In the genomic region with DNA sequence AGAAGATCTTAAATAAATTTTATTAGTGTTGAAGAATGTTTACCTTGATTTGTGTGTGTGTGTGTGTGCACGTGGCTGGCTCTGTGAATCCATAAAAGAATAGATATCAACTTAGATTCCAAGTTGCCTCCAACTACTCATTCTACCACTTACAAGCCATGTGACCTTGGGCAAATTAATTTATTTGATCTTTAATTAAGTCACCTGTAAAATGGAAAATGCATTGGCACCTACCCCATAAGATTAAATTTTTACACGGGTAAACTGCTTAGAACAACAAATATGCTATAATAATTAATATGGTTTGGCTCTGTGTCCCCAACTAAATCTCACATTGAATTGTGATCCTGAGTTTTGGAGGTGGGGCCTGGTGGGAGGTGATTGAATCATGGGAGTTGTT, we compare ENCODE assay signal across 30 cellular contexts.
DNase-seq lines count a peak whose midpoint lies in the region; ATAC-seq and TF ChIP-seq lines count a peak whose summit lies in the region.
"Had no signal": no experiment of that assay in that cellular context is flagged by ENCODE, and none has a peak within 500 bp of the region (broad histone marks: within the 10 kb centered on the region; RNA-seq: fewer than 3 reads in every experiment).

No MANE protein-coding gene starts in this region.

- H3K27ac ChIP-seq in 22Rv1 (peak overlapping the region; percentile 39), VCaP (peak overlapping the region; percentile 36; the same call in 1 of the 2 replicates), PC-3 (ENCODE audit: low read length) (no peak overlapping the region)
- H3K27ac ChIP-seq: A549; BLaER1; BLaER1 treated with 17β-estradiol and CSF1 and Interleukin-3, amounts not matched to agents 10 nM and 100 nM; C4-2B had no signal

- no peaks in the 10 kb centered on the region for H3K36me3 ChIP-seq in PC-3 (ENCODE audit: low read depth, low read length)
- H3K36me3 ChIP-seq: BE2C; BLaER1; BLaER1 treated with 17β-estradiol and CSF1 and Interleukin-3, amounts not matched to agents 10 nM and 100 nM had no signal

- no peak overlapping the region for H3K4me3 ChIP-seq in LNCaP clone FGC (ENCODE audit: low read depth, low read length)
- no peak overlapping the region for H3K4me3 ChIP-seq in PC-3 (ENCODE audit: low read length)
- H3K4me3 ChIP-seq: A549; BLaER1; BLaER1 treated with 17β-estradiol and CSF1 and Interleukin-3, amounts not matched to agents 10 nM and 100 nM had no signal

- H3F3A ChIP-seq in PC-3 (ENCODE audit: low read length, unreplicated experiment) = no peaks in the 10 kb centered on the region

- POLR2A ChIA-PET in PC-3 (lab: Charles Lee; ENCODE audit: unreplicated experiment) = no interaction called here

- DNase-seq in LNCaP clone FGC (ENCODE audit: low read depth) (peak; percentile 97), PC-3 (no peak)
- DNase-seq: 8988T; ACHN; AML-193; BE2C; C1 segment of cervical spinal cord; Caco-2; Calu3; CD4-positive, alpha-beta memory T cell; CD4-positive, alpha-beta T cell; CD4-positive, CD25-positive, alpha-beta regulatory T cell; CD8-positive, alpha-beta memory T cell; CD8-positive, alpha-beta T cell; COR-L47; DMS 273 treated with DMSO at 0.1 percent for 48 hours; DMS153; DMS53; DMS79; DMS79 treated with DMSO at 0.1 percent for 48 hours; DND-41; EL had no signal

- no peak overlapping the region for H2AFZ ChIP-seq in PC-3 (ENCODE audit: low read length)

- H4K20me1 ChIP-seq in PC-3 (ENCODE audit: low read length) = no peaks in the 10 kb centered on the region
- H4K20me1 ChIP-seq: BLaER1; BLaER1 treated with 17β-estradiol and CSF1 and Interleukin-3, amounts not matched to agents 10 nM and 100 nM had no signal

- TF ChIP-seq CTCF in 22Rv1 (IDR thresholded peaks at IDR 0.05) (no peak), LNCaP clone FGC (IDR thresholded peaks at IDR 0.05; ENCODE audit: control insufficient read depth, extremely low read depth, insufficient read depth) (no peak), VCaP (conservative IDR thresholded peaks at IDR 0.05) (no peak), PC-3 (conservative IDR thresholded peaks at IDR 0.05; ENCODE audit: low read depth, low read length) (no peak)

- no peaks in the 10 kb centered on the region for H3K27me3 ChIP-seq in PC-3 (ENCODE audit: low read length)
- H3K27me3 ChIP-seq: BE2C; BLaER1; BLaER1 treated with 17β-estradiol and CSF1 and Interleukin-3, amounts not matched to agents 10 nM and 100 nM had no signal

- ATAC-seq in GM18505 (IDR thresholded peaks at IDR 0.05; ENCODE audit: unreplicated experiment) = no peak
- ATAC-seq in PC-3 = no peak
- ATAC-seq in HG03354 (IDR thresholded peaks at IDR 0.05; ENCODE audit: poor library complexity, severe bottlenecking, unreplicated experiment) = no peak
- ATAC-seq: A549; CD8-positive, alpha-beta T cell had no signal

- CTCF ChIA-PET in PC-3 (lab: Charles Lee) = no interaction called here

- no peaks in the 10 kb centered on the region for H3K4me1 ChIP-seq in PC-3 (ENCODE audit: insufficient read depth, low read length)
- H3K4me1 ChIP-seq: A549; BE2C; BLaER1; BLaER1 treated with 17β-estradiol and CSF1 and Interleukin-3, amounts not matched to agents 10 nM and 100 nM; Caco-2 had no signal

- intact Hi-C loops in PC-3 (cut with micrococcal nuclease) = no loop called here

- no TSS peak for BruUV-seq in PC-3 (replicated peaks; lab: Mats Ljungman, UMichigan)

- no peak overlapping the region for H3K9ac ChIP-seq in PC-3 (ENCODE audit: low read length)
- H3K9ac ChIP-seq: BLaER1; BLaER1 treated with 17β-estradiol and CSF1 and Interleukin-3, amounts not matched to agents 10 nM and 100 nM had no signal

- no peaks in the 10 kb centered on the region for H3K9me2 ChIP-seq in PC-3 (replicated peaks; ENCODE audit: low read length)

- no peak overlapping the region for H3K4me2 ChIP-seq in PC-3 (ENCODE audit: low read length)
- H3K4me2 ChIP-seq: A549; BLaER1; BLaER1 treated with 17β-estradiol and CSF1 and Interleukin-3, amounts not matched to agents 10 nM and 100 nM had no signal

- H3K9me3 ChIP-seq in PC-3 (ENCODE audit: low read length) = 0 out of 2 replicates have a peak, but pooled peaks cover 4% of the 10 kb centered on the region
- H3K9me3 ChIP-seq: A549, BE2C, BLaER1, Caco-2 had no signal

- H3K79me2 ChIP-seq in PC-3 (ENCODE audit: low read length) = no peaks in the 10 kb centered on the region

- no peak for TF ChIP-seq POLR2A in GM18505 (IDR thresholded peaks at IDR 0.05; ENCODE audit: borderline replicate concordance, extremely low read depth, insufficient read depth, insufficient read length)
